ENCODE assay signal across 8 cellular contexts in genomic region chr10:23096814-23097549, GRCh38. TPM values are rescaled to one million over a fixed set of nuclear protein-coding genes. Genes with fewer than 3 reads are reported as not detected.
DNase-seq lines count a peak whose midpoint lies in the region; ATAC-seq and TF ChIP-seq lines count a peak whose summit lies in the region.

No MANE protein-coding gene starts in this region.

- TF ChIP-seq CTCF in WTC11 (IDR thresholded peaks at IDR 0.05) (no peak), glutamatergic neuron (IDR thresholded peaks at IDR 0.05; ENCODE audit: partially characterized antibody, unreplicated experiment) (no peak), brain microvascular endothelial cell (IDR thresholded peaks at IDR 0.05; ENCODE audit: low read depth, low read length, missing control alignments) (no peak)

- in situ Hi-C loops in brain microvascular endothelial cell (cut with HindIII; ENCODE audit: low pct_ligation_motif_present, low sequenced_read_pairs), result no loop called here

- H3K9me3 Mint-ChIP-seq in WTC11, result peaks cover 41% of the 10 kb centered on the region
- peaks cover 8% of the 10 kb centered on the region for H3K9me3 Mint-ChIP-seq in glutamatergic neuron (ENCODE audit: unreplicated experiment)
- H3K9me3 Mint-ChIP-seq in stimulated activated naive CD8-positive, alpha-beta T cell treated with anti-CD3 and anti-CD28 coated beads, Interleukin-15, amount 100 ng/mL, for 72 hours, result peaks cover 5 to 12% of the 10 kb centered on the region in 2 donors

- no peak overlapping the region for H3K27ac ChIP-seq in brain microvascular endothelial cell

- peaks cover 16% of the 10 kb centered on the region for H3K36me3 Mint-ChIP-seq in WTC11
- H3K36me3 Mint-ChIP-seq in glutamatergic neuron (ENCODE audit: unreplicated experiment), result peaks cover 19% of the 10 kb centered on the region

- POLR2A ChIA-PET in WTC11 (lab: Charles Lee), result interaction anchor here (0.6 kb wide), 1 partner anchor 1087 kb away, joined by 6 read pairs; no protein-coding TSS in a partner anchor

- H3K27ac Mint-ChIP-seq in WTC11, result no peak overlapping the region
- peak overlapping the region; percentile 99 for H3K27ac Mint-ChIP-seq in glutamatergic neuron (ENCODE audit: unreplicated experiment)
- peak overlapping the region; percentile 93 to 98 for H3K27ac Mint-ChIP-seq in stimulated activated naive CD8-positive, alpha-beta T cell treated with anti-CD3 and anti-CD28 coated beads, Interleukin-15, amount 100 ng/mL, for 72 hours

- no peak for ATAC-seq in WTC11
- no peak for ATAC-seq in stimulated activated naive CD8-positive, alpha-beta T cell treated with anti-CD3 and anti-CD28 coated beads, Interleukin-15, amount 100 ng/mL, for 72 hours
- no peak for ATAC-seq in HG02870 (IDR thresholded peaks at IDR 0.05; ENCODE audit: unreplicated experiment)

- no peaks in the 10 kb centered on the region for H3K27me3 ChIP-seq in brain microvascular endothelial cell (replicated peaks)

- H3K27me3 Mint-ChIP-seq in WTC11 (ENCODE audit: low read depth), result no peaks in the 10 kb centered on the region
- peaks cover 10% of the 10 kb centered on the region for H3K27me3 Mint-ChIP-seq in glutamatergic neuron (ENCODE audit: unreplicated experiment)
- H3K27me3 Mint-ChIP-seq in stimulated activated naive CD8-positive, alpha-beta T cell treated with anti-CD3 and anti-CD28 coated beads, Interleukin-15, amount 100 ng/mL, for 72 hours, result no peaks in the 10 kb centered on the region

- CTCF ChIA-PET in WTC11 (lab: Charles Lee), result interaction anchor here (0.8 kb wide), 1 partner anchor 9 kb away, joined by 3 read pairs; no protein-coding TSS in a partner anchor

- no peak overlapping the region for H3K4me3 ChIP-seq in brain microvascular endothelial cell (ENCODE audit: low read depth, low read length)

- peak in 5 of 6 experiments; percentile 1 to 30 (median 22) for DNase-seq in stimulated activated naive CD4-positive, alpha-beta T cell (lab: John Stamatoyannopoulos, UW)
- DNase-seq in stimulated activated naive CD4-positive, alpha-beta T cell treated with Interleukin-2 at 50 U/mL for 16 hours (lab: John Stamatoyannopoulos, UW), result no peak
- no peak for DNase-seq in WTC11 (ENCODE audit: low spot score)
- no peak for DNase-seq in glutamatergic neuron
- DNase-seq in stimulated activated naive CD8-positive, alpha-beta T cell treated with anti-CD3 and anti-CD28 coated beads, Interleukin-15, amount 100 ng/mL, for 72 hours, result no peak
- DNase-seq in brain microvascular endothelial cell, result no peak
- DNase-seq in head of caudate nucleus, result no peak

- H3K36me3 ChIP-seq in brain microvascular endothelial cell (replicated peaks), result no peaks in the 10 kb centered on the region

- H3K4me3 Mint-ChIP-seq in WTC11 (peak overlapping the region; percentile 85), glutamatergic neuron (ENCODE audit: unreplicated experiment) (peak overlapping the region; percentile 97)
- H3K4me3 Mint-ChIP-seq in stimulated activated naive CD8-positive, alpha-beta T cell treated with anti-CD3 and anti-CD28 coated beads, Interleukin-15, amount 100 ng/mL, for 72 hours, result peak overlapping the region; percentile 89 to 100

- intact Hi-C loops in head of caudate nucleus (cut with DNase I), result no loop called here

- H3K4me1 Mint-ChIP-seq in WTC11, result peaks cover 35% of the 10 kb centered on the region
- peaks cover 16% of the 10 kb centered on the region for H3K4me1 Mint-ChIP-seq in glutamatergic neuron (ENCODE audit: low read depth, unreplicated experiment)
- peaks cover 36% of the 10 kb centered on the region for H3K4me1 Mint-ChIP-seq in stimulated activated naive CD8-positive, alpha-beta T cell treated with anti-CD3 and anti-CD28 coated beads, Interleukin-15, amount 100 ng/mL, for 72 hours

TF ChIP-seq in WTC11, 78 proteins besides CTCF, POLR2A, EP300 and RAD21:
- no peak for TF ChIP-seq KAT7 (CRISPR knock-in tag; IDR thresholded peaks at IDR 0.05; ENCODE audit: borderline replicate concordance)
- TF ChIP-seq RELA (CRISPR knock-in tag; IDR thresholded peaks at IDR 0.05; ENCODE audit: borderline replicate concordance), result no peak
- no peak for TF ChIP-seq ZNF121 (CRISPR knock-in tag; IDR thresholded peaks at IDR 0.05)
- TF ChIP-seq STAT6 (CRISPR knock-in tag; conservative IDR thresholded peaks at IDR 0.05; ENCODE audit: low read depth), result no peak
- TF ChIP-seq ATF3 (CRISPR knock-in tag; conservative IDR thresholded peaks at IDR 0.05), result no peak
- no peak for TF ChIP-seq ZNF671 (CRISPR knock-in tag; IDR thresholded peaks at IDR 0.05)
- TF ChIP-seq TEAD4 (CRISPR knock-in tag; IDR thresholded peaks at IDR 0.05), result no peak
- no peak for TF ChIP-seq PRDM15 (CRISPR knock-in tag; IDR thresholded peaks at IDR 0.05)
- TF ChIP-seq NFYB (CRISPR knock-in tag; conservative IDR thresholded peaks at IDR 0.05; ENCODE audit: low read depth), result no peak
- TF ChIP-seq ZBTB21 (CRISPR knock-in tag; IDR thresholded peaks at IDR 0.05; ENCODE audit: borderline replicate concordance), result no peak
- no peak for TF ChIP-seq NR1H2 (CRISPR knock-in tag; IDR thresholded peaks at IDR 0.05)
- no peak for TF ChIP-seq ZNF232 (CRISPR knock-in tag; IDR thresholded peaks at IDR 0.05)

RNA-seq across cellular contexts. Expression of gene MSRB2, which starts 1.6 kb away (rescaled TPM):
- total RNA-seq in WTC11 (2021), result 9.6 to 15.0 TPM (median 14.1 TPM) in 3 replicates
- total RNA-seq in glutamatergic neuron (ENCODE audit: unreplicated experiment), result 31.3 TPM

Comparison
In these comparisons a context has a peak if more than half of its experiments do, and no peak if none do; other contexts are left out.
1. DNase-seq: peak in stimulated activated naive CD4-positive, alpha-beta T cell (5 of 6); none in stimulated activated naive CD4-positive, alpha-beta T cell treated with Interleukin-2 at 50 U/mL for 16 hours (single experiment), WTC11 (single experiment), glutamatergic neuron (single experiment), stimulated activated naive CD8-positive, alpha-beta T cell treated with anti-CD3 and anti-CD28 coated beads, Interleukin-15, amount 100 ng/mL, for 72 hours (0 of 2), brain microvascular endothelial cell (single experiment) and head of caudate nucleus (0 of 42).
2. Peak in every context shown above with its lines, with median percentiles within 50 percentile points of each other: H3K4me3 Mint-ChIP-seq.